Comparison of ENCODE assay signal across 8 cellular contexts in genomic region chr16:23556881-23557778, GRCh38. TPM values are rescaled to one million over a fixed set of nuclear protein-coding genes. Genes with fewer than 3 reads are reported as not detected.
DNase-seq lines count a peak whose midpoint lies in the region; ATAC-seq and TF ChIP-seq lines count a peak whose summit lies in the region.

Gene EARS2, minus strand, starts transcription at chr16:23557350. Its CDS starts 7 bp downstream, at chr16:23557343.
Gene UBFD1, plus strand, starts transcription at chr16:23557727. Its CDS starts 16 bp downstream, at chr16:23557743.

- H3K4me3 Mint-ChIP-seq in effector memory CD8-positive, alpha-beta T cell, result peak within 1 kb of the TSS; percentile 96
- peak within 1 kb of the TSS; percentile 88 for H3K4me3 Mint-ChIP-seq in memory B cell

- H3K4me1 Mint-ChIP-seq in effector memory CD8-positive, alpha-beta T cell (ENCODE audit: low read depth in 2 of 2), result peaks cover 11 to 22% of the 10 kb centered on the region in 2 donors
- peaks cover 8% of the 10 kb centered on the region for H3K4me1 Mint-ChIP-seq in memory B cell

- H3K27me3 Mint-ChIP-seq in effector memory CD8-positive, alpha-beta T cell, result no peaks in the 10 kb centered on the region
- no peaks in the 10 kb centered on the region for H3K27me3 Mint-ChIP-seq in memory B cell

- peak; percentile 76 for TF ChIP-seq CTCF in GM20000 (IDR thresholded peaks at IDR 0.05; ENCODE audit: extremely low read depth, missing control alignments)

- H3K36me3 Mint-ChIP-seq in effector memory CD8-positive, alpha-beta T cell (ENCODE audit: insufficient read depth), result peaks cover 42% of the 10 kb centered on the region
- H3K36me3 Mint-ChIP-seq in memory B cell, result peaks cover 6% of the 10 kb centered on the region

- DNase-seq in COR-L47 (lab: John Stamatoyannopoulos, UW) (peak; percentile 97), GM20000 (ENCODE audit: low spot score) (peak; percentile 96), HT-29 (ENCODE audit: low spot score) (peak; percentile 99), memory B cell (ENCODE audit: low spot score in 2 of 2) (peak; percentile 97 to 98)
- DNase-seq in NK-92 treated with Interleukin-12 subunit alpha and Interleukin-12 subunit beta, amount 100 ng/mL, for 24 hours (lab: John Stamatoyannopoulos, UW), result peak; percentile 99
- DNase-seq in activated CD8-positive, alpha-beta memory T cell treated with anti-CD3 and anti-CD28 coated beads for 24 hours, result peak; percentile 100
- DNase-seq in effector memory CD8-positive, alpha-beta T cell, result peak; percentile 93 to 96 (median 94)
- DNase-seq in stimulated activated CD8-positive, alpha-beta memory T cell treated with anti-CD3 and anti-CD28 coated beads, Interleukin-12 subunit alpha, Interleukin-12 subunit beta, amount 100 ng/mL, for 24 hours (ENCODE audit: extremely low read depth), result peak; percentile 96

- ATAC-seq in effector memory CD8-positive, alpha-beta T cell (replicated peaks), result peak; percentile 89
- peak; percentile 87 for ATAC-seq in memory B cell (ENCODE audit: low read depth)

- H3K27ac Mint-ChIP-seq in effector memory CD8-positive, alpha-beta T cell, result peak within 1 kb of the TSS; percentile 97
- H3K27ac Mint-ChIP-seq in memory B cell, result peak within 1 kb of the TSS; percentile 87

- no peaks in the 10 kb centered on the region for H3K9me3 Mint-ChIP-seq in effector memory CD8-positive, alpha-beta T cell
- H3K9me3 Mint-ChIP-seq in memory B cell, result no peaks in the 10 kb centered on the region

RNA-seq across cellular contexts. Expression of gene EARS2, which starts in this region (rescaled TPM):
- 64.7 and 83.3 TPM in 2 replicates for total RNA-seq in HT-29 (2014; rRNA removed; shearing (Covaris generic))

RNA-seq across cellular contexts. Expression of gene UBFD1, which starts in this region (rescaled TPM):
- 67.3 and 94.4 TPM in 2 replicates for total RNA-seq in HT-29 (2014; rRNA removed; shearing (Covaris generic))

Comparison
In these comparisons a context has a peak if more than half of its experiments do, and no peak if none do; other contexts are left out.
1. Peak in every context shown above with its lines: DNase-seq and ATAC-seq.